Comparison of ENCODE assay signal across 16 cellular contexts in genomic region chr9:134322781-134323241, GRCh38. TPM values are rescaled to one million over a fixed set of nuclear protein-coding genes. Genes with fewer than 3 reads are reported as not detected.
DNase-seq lines count a peak whose midpoint lies in the region; ATAC-seq, FAIRE-seq and TF ChIP-seq lines count a peak whose summit lies in the region.
"Had no signal": no experiment of that assay in that cellular context is flagged by ENCODE, and none has a peak within 500 bp of the region (broad histone marks: within the 10 kb centered on the region; RNA-seq: fewer than 3 reads in every experiment).

No MANE protein-coding gene starts in this region.

- no peak overlapping the region for H2AFZ ChIP-seq in H1 (ENCODE audit: low read length)
- H2AFZ ChIP-seq in neuronal stem cell (ENCODE audit: low read length) = no peak overlapping the region
- H2AFZ ChIP-seq: GM23248 had no signal

- H3K4me2 ChIP-seq in H1 (ENCODE audit: insufficient read depth in 1 of 2, low read depth in 2 of 2, low read length in 2 of 2) (no peak overlapping the region), neuronal stem cell (ENCODE audit: insufficient read depth, low read length, poor library complexity, severe bottlenecking) (no peak overlapping the region)

- no peak for TF ChIP-seq POLR2A in H1 (IDR thresholded peaks at IDR 0.05; ENCODE audit: control extremely low read depth in 1 of 2, low read depth in 2 of 2, low read length in 2 of 2)

- peak overlapping the region; percentile 38 for H3K4ac ChIP-seq in H1 (replicated peaks; ENCODE audit: insufficient read length, low read depth, low read length)
- peak overlapping the region; percentile 6 for H3K4ac ChIP-seq in neuronal stem cell (ENCODE audit: low read length)

- POLR2A ChIA-PET in T-cell (lab: Charles Lee) = no interaction called here
- POLR2A ChIA-PET in H1 (lab: Charles Lee; ENCODE audit: partially characterized antibody) = no interaction called here

- no peaks in the 10 kb centered on the region for H3K9me3 ChIP-seq in H1 (ENCODE audit: insufficient read depth in 2 of 2, low read depth in 1 of 2, low read length in 1 of 2)
- peaks cover 0 to 2% of the 10 kb centered on the region in 2 donors for H3K9me3 ChIP-seq in neuronal stem cell (replicated peaks in 1 of 2; ENCODE audit: control insufficient read depth in 2 of 2, insufficient read depth in 1 of 2, low read depth in 1 of 2, low read length in 2 of 2)

- H3K27me3 ChIP-seq in H1 (replicated peaks in 1 of 4; ENCODE audit: control insufficient read depth in 3 of 4, extremely low read depth in 1 of 4, insufficient read depth in 3 of 4, low read length in 3 of 4) = peaks cover 0 to 6% (median 2%) of the 10 kb centered on the region in 4 experiments; a peak in 3 of 7 replicates
- H3K27me3 ChIP-seq in neuronal stem cell (ENCODE audit: control insufficient read depth in 3 of 3, insufficient read depth in 3 of 3, low read depth in 1 of 3, low read length in 3 of 3) = peaks cover 0 to 7% (median 0%) of the 10 kb centered on the region in 3 experiments
- H3K27me3 ChIP-seq: SJSA1 had no signal

- H2AK5ac ChIP-seq in H1 (ENCODE audit: low read depth, low read length) = no peak overlapping the region
- H2AK5ac ChIP-seq in neuronal stem cell (ENCODE audit: low read depth, low read length) = peak overlapping the region; percentile 68

- H3K36me3 ChIP-seq in H1 (ENCODE audit: control insufficient read depth in 2 of 4, insufficient read depth in 4 of 4, low read length in 3 of 4) = no peaks in the 10 kb centered on the region
- no peaks in the 10 kb centered on the region for H3K36me3 ChIP-seq in neuronal stem cell (replicated peaks in 1 of 2; ENCODE audit: control insufficient read depth in 2 of 2, insufficient read depth in 2 of 2, low read length in 2 of 2)
- H3K36me3 ChIP-seq: SJSA1 had no signal

- TF ChIP-seq CTCF in H1 (IDR thresholded peaks at IDR 0.05; ENCODE audit: control extremely low read depth in 1 of 3, insufficient read depth in 1 of 3, low read depth in 1 of 3, low read length in 3 of 3) = no peak
- TF ChIP-seq CTCF in type B pancreatic cell (conservative IDR thresholded peaks at IDR 0.05) = no peak

- TF ChIP-seq EP300 in H1 (IDR thresholded peaks at IDR 0.05; ENCODE audit: borderline replicate concordance in 1 of 2, low read depth in 2 of 2, low read length in 2 of 2) = no peak

- peak overlapping the region in 2 of 3 donors; percentile 31 to 38 for H3K4me3 Mint-ChIP-seq in T-cell
- peak overlapping the region; percentile 71 for H3K4me3 Mint-ChIP-seq in type B pancreatic cell
- no peak overlapping the region for H3K4me3 Mint-ChIP-seq in activated T-helper 1 cell treated with anti-CD3 and anti-CD28 coated beads, Interleukin-12 subunit alpha, Interleukin-12 subunit beta, Interleukin-2, Interleukin-4 antibody, amounts not matched to agents 30 ng/mL and 10 ng/mL and 1 ng/mL, durations not matched to agents 14 hours and 24 hours and 36 hours
- H3K4me3 Mint-ChIP-seq: stimulated activated naive CD8-positive, alpha-beta T cell treated with anti-CD3 and anti-CD28 coated beads, Interleukin-15, amount 100 ng/mL, for 72 hours had no signal

- no peak overlapping the region for H4K5ac ChIP-seq in H1 (ENCODE audit: insufficient read length, low read depth, low read length)

- no peak overlapping the region for H3K23ac ChIP-seq in H1 (ENCODE audit: insufficient read length)
- peak overlapping the region; percentile 81 for H3K23ac ChIP-seq in neuronal stem cell (ENCODE audit: low read depth, low read length, poor library complexity)

- DNase-seq in T-cell (no peak), H1 (ENCODE audit: low read depth in 1 of 2, low spot score in 2 of 2) (no peak), neuronal stem cell (ENCODE audit: low spot score) (no peak), type B pancreatic cell (ENCODE audit: extremely low spot score, unreplicated experiment) (no peak)
- DNase-seq in activated T-helper 1 cell treated with anti-CD3 and anti-CD28 coated beads, Interleukin-12 subunit alpha, Interleukin-12 subunit beta, Interleukin-2, Interleukin-4 antibody, amounts not matched to agents 30 ng/mL and 10 ng/mL and 1 ng/mL, durations not matched to agents 14 hours and 24 hours and 36 hours (ENCODE audit: low spot score) = no peak
- DNase-seq: activated CD4-positive, alpha-beta T cell treated with anti-CD3 and anti-CD28 coated beads, Interleukin-2, amount 50 U/mL, for 48 hours; amniotic stem cell; GM23248; Kasumi-1; NCI-H146; NCI-H226; stimulated activated CD4-positive, alpha-beta T cell treated with anti-CD3 and anti-CD28 coated beads, Interleukin-12 subunit alpha, Interleukin-12 subunit beta, amount 100 ng/mL, for 4 hours; stimulated activated naive CD8-positive, alpha-beta T cell treated with anti-CD3 and anti-CD28 coated beads, Interleukin-15, amount 100 ng/mL, for 72 hours had no signal

- H3K36me3 Mint-ChIP-seq in T-cell = no peaks in the 10 kb centered on the region
- H3K36me3 Mint-ChIP-seq in type B pancreatic cell = no peaks in the 10 kb centered on the region
- no peaks in the 10 kb centered on the region for H3K36me3 Mint-ChIP-seq in activated T-helper 1 cell treated with anti-CD3 and anti-CD28 coated beads, Interleukin-12 subunit alpha, Interleukin-12 subunit beta, Interleukin-2, Interleukin-4 antibody, amounts not matched to agents 30 ng/mL and 10 ng/mL and 1 ng/mL, durations not matched to agents 14 hours and 24 hours and 36 hours (ENCODE audit: low read depth)

- H4K20me1 ChIP-seq in H1 (replicated peaks in 1 of 2; ENCODE audit: control insufficient read depth in 1 of 2, insufficient read depth in 2 of 2, low read length in 2 of 2) = peaks cover 5 to 6% of the 10 kb centered on the region in 2 experiments

- H3K4me3 ChIP-seq in H1 (ENCODE audit: extremely low read depth in 1 of 4, insufficient read depth in 2 of 4, low read depth in 3 of 4, low read length in 4 of 4) (no peak overlapping the region), neuronal stem cell (ENCODE audit: low read length in 2 of 2) (no peak overlapping the region)
- H3K4me3 ChIP-seq: GM23248, SJSA1 had no signal

- CTCF ChIA-PET in T-cell (lab: Charles Lee) (no interaction called here), H1 (lab: Charles Lee; ENCODE audit: partially characterized antibody) (interaction anchor here (0.5 to 2.6 kb wide), 11 partner anchors 9 to 152 kb away, joined by 3 to 6 read pairs (median 4); no protein-coding TSS in a partner anchor)

- H3K9ac ChIP-seq in H1 (replicated peaks in 1 of 4; ENCODE audit: extremely low read depth in 1 of 4, low read depth in 3 of 4, low read length in 3 of 4) (no peak overlapping the region), neuronal stem cell (ENCODE audit: low read depth, low read length, poor library complexity) (no peak overlapping the region)
- H3K9ac ChIP-seq: GM23248 had no signal

- H2BK12ac ChIP-seq in H1 (ENCODE audit: low read depth, low read length) (peak overlapping the region; percentile 27; the same call in 1 of the 2 replicates), neuronal stem cell (ENCODE audit: low read length) (peak overlapping the region; percentile 73)

- no peak overlapping the region for H3K56ac ChIP-seq in H1 (replicated peaks; ENCODE audit: insufficient read length, low read depth, low read length)

- H3K23me2 ChIP-seq in H1 (ENCODE audit: low read depth, low read length) = peaks cover 10% of the 10 kb centered on the region; the same call in 1 of the 2 replicates

- H3K18ac ChIP-seq in H1 (ENCODE audit: extremely low read depth, low read length) = no peak overlapping the region; the same call in 1 of the 2 replicates
- H3K18ac ChIP-seq in neuronal stem cell (ENCODE audit: low read length) = peak overlapping the region; percentile 90

- H4K8ac ChIP-seq in H1 (ENCODE audit: extremely low read depth, insufficient read depth, low read length) (no peak overlapping the region), neuronal stem cell (ENCODE audit: low read depth, low read length) (no peak overlapping the region)

- no peak for TF ChIP-seq RAD21 in H1 (IDR thresholded peaks at IDR 0.05 in 1 of 2, conservative IDR thresholded peaks at IDR 0.05 in 1 of 2; ENCODE audit: low read depth in 2 of 2, low read length in 2 of 2)

- ATAC-seq in T-cell (replicated peaks in 1 of 4) (no peak), HG02763 (IDR thresholded peaks at IDR 0.05; ENCODE audit: unreplicated experiment) (no peak), HG02884 (IDR thresholded peaks at IDR 0.05; ENCODE audit: unreplicated experiment) (no peak)
- ATAC-seq: stimulated activated naive CD8-positive, alpha-beta T cell treated with anti-CD3 and anti-CD28 coated beads, Interleukin-15, amount 100 ng/mL, for 72 hours had no signal

- H3K27ac ChIP-seq in H1 (ENCODE audit: low read depth, low read length) (no peak overlapping the region), neuronal stem cell (replicated peaks; ENCODE audit: low read length) (no peak overlapping the region)
- H3K27ac ChIP-seq: GM23248, SJSA1 had no signal

- H2BK20ac ChIP-seq in H1 (ENCODE audit: low read length) = 0 out of 2 replicates have a peak overlapping the region, but pooled peaks have one; percentile 18

- H2BK15ac ChIP-seq in H1 (ENCODE audit: low read length) (peak overlapping the region; percentile 61; the same call in 1 of the 2 replicates), neuronal stem cell (ENCODE audit: low read length) (peak overlapping the region; percentile 82)

- 71% methylated on average over 7 of the region's 7 CpGs; no CpG with 5 or more reads in 1 of the 2 experiments for WGBS in H1 (ENCODE audit: extremely low coverage in 1 of 2, insufficient coverage in 1 of 2, insufficient read length in 1 of 2, insufficient replicate concordance in 2 of 2, low coverage in 1 of 2, low lambda C conversion rate in 2 of 2, missing lambda C conversion rate in 1 of 2), 2 experiments
- WGBS in neuronal stem cell (ENCODE audit: extremely low coverage in 2 of 2, insufficient read length in 2 of 2, insufficient replicate concordance in 1 of 2), 2 donors = no CpG with 5 or more reads among the region's 7 CpGs

- no peak for FAIRE-seq in H1 (lab: Jason Lieb, UNC)

- H3K4me1 Mint-ChIP-seq in T-cell = peaks cover 6 to 15% (median 6%) of the 10 kb centered on the region in 3 donors
- H3K4me1 Mint-ChIP-seq in type B pancreatic cell (ENCODE audit: unreplicated experiment) = peaks cover 40% of the 10 kb centered on the region
- H3K4me1 Mint-ChIP-seq in activated T-helper 1 cell treated with anti-CD3 and anti-CD28 coated beads, Interleukin-12 subunit alpha, Interleukin-12 subunit beta, Interleukin-2, Interleukin-4 antibody, amounts not matched to agents 30 ng/mL and 10 ng/mL and 1 ng/mL, durations not matched to agents 14 hours and 24 hours and 36 hours (ENCODE audit: low read depth) = peaks cover 6% of the 10 kb centered on the region

- no peak overlapping the region for H2BK5ac ChIP-seq in H1 (ENCODE audit: low read depth, low read length)
- no peak overlapping the region for H2BK5ac ChIP-seq in neuronal stem cell (ENCODE audit: low read length)

- intact Hi-C loops in activated T-helper 1 cell treated with anti-CD3 and anti-CD28 coated beads, Interleukin-12 subunit alpha, Interleukin-12 subunit beta, Interleukin-2, Interleukin-4 antibody, amounts not matched to agents 30 ng/mL and 10 ng/mL and 1 ng/mL, durations not matched to agents 14 hours and 24 hours and 36 hours (cut with micrococcal nuclease) = loop anchor here (10.0 kb wide), 1 partner anchor 122 kb away; no protein-coding TSS in a partner anchor

- H4K91ac ChIP-seq in H1 (replicated peaks; ENCODE audit: insufficient read length, low read length) (peak overlapping the region; percentile 40), neuronal stem cell (ENCODE audit: low read depth, low read length, poor library complexity) (no peak overlapping the region)

- H3K4me1 ChIP-seq in H1 (replicated peaks in 1 of 4; ENCODE audit: control insufficient read depth in 3 of 4, insufficient read depth in 4 of 4, low read length in 3 of 4) (peaks cover 0 to 39% (median 23%) of the 10 kb centered on the region in 4 experiments; a peak in 6 of 7 replicates), neuronal stem cell (ENCODE audit: control insufficient read depth in 2 of 2, insufficient read depth in 1 of 2, low read depth in 1 of 2, low read length in 2 of 2) (peaks cover 37 to 41% of the 10 kb centered on the region in 2 donors)

- no peaks in the 10 kb centered on the region for H3K9me3 Mint-ChIP-seq in T-cell
- H3K9me3 Mint-ChIP-seq in type B pancreatic cell = no peaks in the 10 kb centered on the region
- no peaks in the 10 kb centered on the region for H3K9me3 Mint-ChIP-seq in activated T-helper 1 cell treated with anti-CD3 and anti-CD28 coated beads, Interleukin-12 subunit alpha, Interleukin-12 subunit beta, Interleukin-2, Interleukin-4 antibody, amounts not matched to agents 30 ng/mL and 10 ng/mL and 1 ng/mL, durations not matched to agents 14 hours and 24 hours and 36 hours
- H3K9me3 Mint-ChIP-seq: stimulated activated naive CD8-positive, alpha-beta T cell treated with anti-CD3 and anti-CD28 coated beads, Interleukin-15, amount 100 ng/mL, for 72 hours had no signal

- H3K14ac ChIP-seq in H1 (ENCODE audit: insufficient read length) (no peak overlapping the region), neuronal stem cell (ENCODE audit: low read length) (no peak overlapping the region)

- peaks cover under 1% of the 10 kb centered on the region for H3K79me1 ChIP-seq in H1 (ENCODE audit: low read depth, low read length)
- peaks cover 4% of the 10 kb centered on the region for H3K79me1 ChIP-seq in neuronal stem cell (ENCODE audit: low read depth, low read length)

- H2BK120ac ChIP-seq in H1 (replicated peaks; ENCODE audit: low read depth, low read length) (no peak overlapping the region), neuronal stem cell (ENCODE audit: low read depth, low read length) (no peak overlapping the region)

- peaks cover 0 to 3% of the 10 kb centered on the region in 2 experiments; a peak in 1 of 4 replicates for H3K79me2 ChIP-seq in H1 (ENCODE audit: control insufficient read depth in 1 of 2, insufficient read depth in 2 of 2, low read length in 2 of 2)

- no peaks in the 10 kb centered on the region for H3K27me3 Mint-ChIP-seq in T-cell
- H3K27me3 Mint-ChIP-seq in type B pancreatic cell = no peaks in the 10 kb centered on the region
- peaks cover 18% of the 10 kb centered on the region for H3K27me3 Mint-ChIP-seq in activated T-helper 1 cell treated with anti-CD3 and anti-CD28 coated beads, Interleukin-12 subunit alpha, Interleukin-12 subunit beta, Interleukin-2, Interleukin-4 antibody, amounts not matched to agents 30 ng/mL and 10 ng/mL and 1 ng/mL, durations not matched to agents 14 hours and 24 hours and 36 hours (ENCODE audit: insufficient read depth)

- H3K27ac Mint-ChIP-seq in T-cell (peak overlapping the region in 1 of 2 donors; percentile 57), type B pancreatic cell (peak overlapping the region; percentile 77)
- no peak overlapping the region for H3K27ac Mint-ChIP-seq in activated T-helper 1 cell treated with anti-CD3 and anti-CD28 coated beads, Interleukin-12 subunit alpha, Interleukin-12 subunit beta, Interleukin-2, Interleukin-4 antibody, amounts not matched to agents 30 ng/mL and 10 ng/mL and 1 ng/mL, durations not matched to agents 14 hours and 24 hours and 36 hours
- H3K27ac Mint-ChIP-seq: stimulated activated naive CD8-positive, alpha-beta T cell treated with anti-CD3 and anti-CD28 coated beads, Interleukin-15, amount 100 ng/mL, for 72 hours had no signal

RNA-seq across cellular contexts. Expression of gene RXRA, which starts 3.4 kb away (rescaled TPM):
- 10 to 100 TPM in 4 of 5 donors, 1 to 10 TPM in 1; 5.6 to 17.7 (median 14.5) TPM for total RNA-seq in T-cell
- total RNA-seq in H1 (2021; fragmentation: NEBNext Ultra II Directional; extraction: Animal tissue kit (Norgen Biotek cat#: 25700)) = 28.1 and 29.4 TPM in 2 replicates
- polyA plus RNA-seq in H1 (2011; rRNA removed) = 9.8 and 21.0 TPM in 2 replicates
- 14.3 TPM for polyA plus RNA-seq in H1 (2011; cell fraction: cytosol; rRNA removed)
- 27.1 TPM for polyA plus RNA-seq in H1 (2011; cell fraction: nucleus; rRNA removed)
- 14.2 to 23.4 TPM (median 21.5 TPM) in 4 replicates for polyA plus RNA-seq in H1 (2012, experiment 1 of 2)
- polyA plus RNA-seq in H1 (2012, experiment 2 of 2) = 17.1 TPM
- 14.4 TPM for polyA plus RNA-seq in H1 (2013, experiment 1 of 2)
- 14.7 TPM for polyA plus RNA-seq in H1 (2013, experiment 2 of 2)
- polyA minus RNA-seq in H1 (2011; rRNA and poly(A)+ RNA removed) = 9.7 and 12.2 TPM in 2 replicates
- polyA minus RNA-seq in H1 (2011; cell fraction: cytosol; rRNA and poly(A)+ RNA removed) = 14.5 TPM
- polyA minus RNA-seq in H1 (2011; cell fraction: nucleus; rRNA and poly(A)+ RNA removed) = 13.4 TPM
- polyA plus RNA-seq in neuronal stem cell (2013, experiment 1 of 2) = 36.1 TPM
- polyA plus RNA-seq in neuronal stem cell (2013, experiment 2 of 2) = 36.3 TPM
- 66.9 and 127 TPM in 2 replicates for total RNA-seq in type B pancreatic cell (ENCODE audit: low replicate concordance)
- total RNA-seq in activated T-helper 1 cell treated with anti-CD3 and anti-CD28 coated beads, Interleukin-12 subunit alpha, Interleukin-12 subunit beta, Interleukin-2, Interleukin-4 antibody, amounts not matched to agents 30 ng/mL and 10 ng/mL and 1 ng/mL, durations not matched to agents 14 hours and 24 hours and 36 hours = 0.71 and 0.91 TPM in 2 replicates
